8 cellular contexts compared by ENCODE assay signal in the genomic region with DNA sequence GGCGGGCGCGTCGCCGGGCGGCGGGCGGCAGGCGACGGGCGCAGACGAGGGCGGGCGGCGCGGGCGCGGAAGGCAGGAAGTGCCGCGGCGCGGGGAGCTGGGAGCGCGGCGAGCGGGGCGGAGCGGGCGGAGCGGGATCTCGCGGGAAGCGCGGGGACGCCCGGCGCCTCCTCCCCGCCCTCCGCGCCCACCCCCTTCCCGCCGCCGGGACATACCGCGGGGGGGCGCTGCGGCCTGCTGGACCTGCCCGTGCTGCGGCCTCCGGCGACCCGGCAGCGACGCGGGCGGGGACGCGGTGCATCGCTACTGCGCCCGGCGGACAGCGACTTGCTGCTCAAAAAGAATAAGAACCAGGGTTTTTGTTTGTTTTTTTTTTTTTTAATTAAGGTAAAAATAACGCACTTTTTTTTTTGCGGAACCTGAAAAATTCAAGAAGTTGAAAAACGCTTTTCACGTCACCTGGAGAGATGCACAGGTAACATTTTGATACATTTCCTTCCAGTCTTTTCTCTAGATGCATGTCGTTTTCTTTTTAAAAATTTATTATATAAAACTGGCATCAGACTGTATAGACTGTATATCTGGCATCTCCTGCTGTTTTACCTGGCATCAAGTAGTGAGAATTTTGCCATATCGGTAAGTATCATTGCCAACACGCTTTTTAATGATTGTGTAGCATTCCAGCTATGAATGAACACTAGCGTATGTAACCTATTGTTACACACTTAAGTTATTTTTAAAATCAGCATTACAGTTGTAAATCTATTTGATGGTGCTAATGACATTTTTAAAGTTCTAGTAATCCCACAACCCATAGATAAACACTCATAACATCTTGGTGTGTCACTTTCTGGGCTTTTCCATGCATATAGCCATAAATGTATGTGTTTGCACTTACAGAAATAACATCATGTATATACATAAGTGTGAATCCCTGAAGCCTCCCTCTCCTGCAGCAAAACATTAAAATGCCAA. TPM values are rescaled to one million over a fixed set of nuclear protein-coding genes. Genes with fewer than 3 reads are reported as not detected.
DNase-seq lines count a peak whose midpoint lies in the region; ATAC-seq, FAIRE-seq and TF ChIP-seq lines count a peak whose summit lies in the region.

Gene CENPB, minus strand, starts transcription at position 76 of the 975 bp plus-strand sequence. CDS start 257 bp downstream, outside the sequence.

- peak within 1 kb of the TSS; percentile 76 to 77 for H3K27ac ChIP-seq in kidney (ENCODE audit: low read depth in 2 of 2, low read length in 2 of 2)

- no peaks in the 10 kb centered on the region for H3K36me3 ChIP-seq in kidney (ENCODE audit: control insufficient read depth in 1 of 2, insufficient read depth in 2 of 2, low read length in 2 of 2)

- H3K9me3 ChIP-seq in kidney (ENCODE audit: control insufficient read depth in 1 of 2, low read length in 2 of 2) = no peaks in the 10 kb centered on the region

- POLR2A ChIA-PET in AG04449 (lab: Yijun Ruan, JAX) = interaction anchor here (1.0 to 2.2 kb wide), 8 partner anchors 9 to 110 kb away, joined by 3 to 12 read pairs (median 4); partner anchors contain the start of genes ADAM33, ADISSP, AP5S1 and CDC25B

- peaks cover 12 to 18% of the 10 kb centered on the region in 2 donors for H3K4me1 ChIP-seq in kidney (ENCODE audit: control insufficient read depth in 1 of 2, insufficient read depth in 1 of 2, low read depth in 1 of 2, low read length in 2 of 2)

- TF ChIP-seq CTCF in AG04449 (IDR thresholded peaks at IDR 0.05; ENCODE audit: insufficient read depth, low read length, missing control alignments) (peak; percentile 70), kidney (IDR thresholded peaks at IDR 0.05; ENCODE audit: borderline replicate concordance, extremely low read depth, insufficient read depth) (peak; percentile 88)

- CTCF ChIA-PET in AG04449 (lab: Yijun Ruan, JAX) = interaction anchor here (0.6 to 11.6 kb wide), 17 partner anchors 8 to 298 kb away, joined by 3 to 255 read pairs (median 10); partner anchors contain the start of genes ADAM33, ADISSP, AP5S1 and CDC25B

- intact Hi-C loops in kidney (cut with DNase I) = no loop called here

- peak; percentile 69 for ATAC-seq in GM18861 (IDR thresholded peaks at IDR 0.05; ENCODE audit: unreplicated experiment)
- peak; percentile 67 for ATAC-seq in HG03097 (IDR thresholded peaks at IDR 0.05; ENCODE audit: low FRiP score, unreplicated experiment)

- H3K9ac ChIP-seq in kidney (ENCODE audit: low read length in 2 of 2) = peak within 1 kb of the TSS; percentile 55 to 63

- DNase-seq in AG04449 (ENCODE audit: low read depth, low spot score) (no peak), NCI-H2196 treated with DMSO at 0.1 percent for 48 hours (lab: John Stamatoyannopoulos, UW; ENCODE audit: unreplicated experiment) (peak; percentile 76), cerebellar cortex (ENCODE audit: low spot score) (peak; percentile 79), kidney (peak; percentile 96)
- peak; percentile 77 for DNase-seq in activated CD4-positive, CD25-positive, alpha-beta regulatory T cell treated with anti-CD3 and anti-CD28 coated beads, Interleukin-2, amount 50 U/mL, for 16 hours (ENCODE audit: low read depth, low spot score)
- peak; percentile 93 for DNase-seq in stimulated activated CD4-positive, alpha-beta T cell treated with anti-CD3 and anti-CD28 coated beads, Interleukin-15, amount 100 ng/mL, for 24 hours

- peak within 1 kb of the TSS; percentile 80 for H3K4me3 ChIP-seq in AG04449 (ENCODE audit: low read depth, low read length)
- H3K4me3 ChIP-seq in kidney (ENCODE audit: low read length in 2 of 2) = peak within 1 kb of the TSS; percentile 74 to 75

- FAIRE-seq in kidney (lab: Jason Lieb, UNC) = no peak

RNA-seq across cellular contexts. Expression of gene CENPB, which starts in this region (rescaled TPM):
- total RNA-seq in kidney = 99.8 TPM
- 56.2 TPM for polyA plus RNA-seq in kidney (ENCODE audit: insufficient read depth, low read depth, low replicate concordance)
